In genomic region chr20:4736875-4737274, GRCh38 we compare ENCODE assay signal across 32 cellular contexts. TPM values are rescaled to one million over a fixed set of nuclear protein-coding genes. Genes with fewer than 3 reads are reported as not detected.
"Had no signal": no experiment of that assay in that cellular context is flagged by ENCODE, and none has a peak within 500 bp of the region (broad histone marks: within the 10 kb centered on the region; RNA-seq: fewer than 3 reads in every experiment).

No MANE protein-coding gene starts in this region.

- ATAC-seq: left colon; left lung; natural killer cell; right lobe of liver; stimulated activated memory B cell treated with anti-CD40 and anti-IgM and Interleukin-4, amounts not matched to agents 10 μg/mL and 1 μg/mL and 100 μg/mL, for 72 hours; stimulated activated naive CD8-positive, alpha-beta T cell treated with anti-CD3 and anti-CD28 coated beads, Interleukin-15, amount 100 ng/mL, for 72 hours had no signal

- H3K9me3 Mint-ChIP-seq: mesothelial cell of epicardium; naive B cell; natural killer cell; nephron progenitor cell; neural progenitor cell; stimulated activated memory B cell treated with anti-CD40 and anti-IgM and Interleukin-4, amounts not matched to agents 10 μg/mL and 1 μg/mL and 100 μg/mL, for 72 hours; stimulated activated naive CD8-positive, alpha-beta T cell treated with anti-CD3 and anti-CD28 coated beads, Interleukin-15, amount 100 ng/mL, for 72 hours had no signal

- H3K27ac ChIP-seq: hepatocyte, left lung, neural progenitor cell, neutrophil, ovary, right atrium auricular region, right lobe of liver, thyroid gland, transverse colon, upper lobe of left lung, vagina had no signal

- DNase-seq: kidney glomerular epithelial cell; left colon; left lung; mesendoderm; naive B cell; natural killer cell; nephron progenitor cell; occipital lobe; ovary; right lobe of liver; stimulated activated CD4-positive, alpha-beta T cell treated with anti-CD3 and anti-CD28 coated beads, Interleukin-1b, Interleukin-23, amount 100 ng/mL, for 48 hours; stimulated activated CD4-positive, alpha-beta T cell treated with anti-CD3 and anti-CD28 coated beads, Interleukin-2, amount 100 ng/mL, for 48 hours; stimulated activated CD4-positive, alpha-beta T cell treated with anti-CD3 and anti-CD28 coated beads, Interleukin-4, amount 100 ng/mL, for 4 hours; stimulated activated CD8-positive, alpha-beta memory T cell treated with anti-CD3 and anti-CD28 coated beads, Interleukin-4, amount 100 ng/mL, for 48 hours; stimulated activated naive CD4-positive, alpha-beta T cell treated with Interleukin-2 at 50 U/mL for 16 hours; stimulated activated naive CD8-positive, alpha-beta T cell treated with anti-CD3 and anti-CD28 coated beads, Interleukin-15, amount 100 ng/mL, for 72 hours; substantia nigra; thyroid gland; transverse colon; upper lobe of left lung had no signal

- H3K27ac Mint-ChIP-seq: mesothelial cell of epicardium; natural killer cell; nephron progenitor cell; neural progenitor cell; progenitor cell of endocrine pancreas; stimulated activated memory B cell treated with anti-CD40 and anti-IgM and Interleukin-4, amounts not matched to agents 10 μg/mL and 1 μg/mL and 100 μg/mL, for 72 hours had no signal

- H3K36me3 ChIP-seq: left lung, neural progenitor cell, neutrophil, ovary, right atrium auricular region, right lobe of liver, thyroid gland, transverse colon, upper lobe of left lung, vagina had no signal

- H3K4me3 Mint-ChIP-seq: mesothelial cell of epicardium; naive B cell; natural killer cell; nephron progenitor cell; neural progenitor cell; stimulated activated memory B cell treated with anti-CD40 and anti-IgM and Interleukin-4, amounts not matched to agents 10 μg/mL and 1 μg/mL and 100 μg/mL, for 72 hours; stimulated activated naive CD8-positive, alpha-beta T cell treated with anti-CD3 and anti-CD28 coated beads, Interleukin-15, amount 100 ng/mL, for 72 hours had no signal

- H3K9ac ChIP-seq: neural progenitor cell had no signal

- H3K4me1 Mint-ChIP-seq: mesothelial cell of epicardium, nephron progenitor cell, neural progenitor cell had no signal

- H3K4me1 ChIP-seq: left lung, neural progenitor cell, right atrium auricular region, right lobe of liver, thyroid gland, transverse colon, upper lobe of left lung, vagina had no signal

- H3K36me3 Mint-ChIP-seq: mesothelial cell of epicardium; naive B cell; natural killer cell; neural progenitor cell; stimulated activated memory B cell treated with anti-CD40 and anti-IgM and Interleukin-4, amounts not matched to agents 10 μg/mL and 1 μg/mL and 100 μg/mL, for 72 hours had no signal

- H3K27me3 ChIP-seq: hepatocyte, neural progenitor cell, ovary, right atrium auricular region, right lobe of liver, thyroid gland, upper lobe of left lung, vagina had no signal

- H3K9me3 ChIP-seq: left lung, neutrophil, ovary, right atrium auricular region, right lobe of liver, thyroid gland, transverse colon, upper lobe of left lung, vagina had no signal

- H3K4me3 ChIP-seq: hepatocyte, left lung, lung, neural progenitor cell, ovary, right atrium auricular region, right lobe of liver, smooth muscle cell, thyroid gland, transverse colon, upper lobe of left lung, vagina had no signal

RNA-seq across cellular contexts. Expression of gene PRND, which starts 15.2 kb away (rescaled TPM):
- total RNA-seq: left lung, mesothelial cell of epicardium, natural killer cell, progenitor cell of endocrine pancreas, renal cortical epithelial cell, right atrium auricular region, right lobe of liver, smooth muscle cell, transverse colon, vagina had no signal
- polyA plus RNA-seq: keratinocyte, smooth muscle cell had no signal
